35 cellular contexts compared by ENCODE assay signal in the genomic region with DNA sequence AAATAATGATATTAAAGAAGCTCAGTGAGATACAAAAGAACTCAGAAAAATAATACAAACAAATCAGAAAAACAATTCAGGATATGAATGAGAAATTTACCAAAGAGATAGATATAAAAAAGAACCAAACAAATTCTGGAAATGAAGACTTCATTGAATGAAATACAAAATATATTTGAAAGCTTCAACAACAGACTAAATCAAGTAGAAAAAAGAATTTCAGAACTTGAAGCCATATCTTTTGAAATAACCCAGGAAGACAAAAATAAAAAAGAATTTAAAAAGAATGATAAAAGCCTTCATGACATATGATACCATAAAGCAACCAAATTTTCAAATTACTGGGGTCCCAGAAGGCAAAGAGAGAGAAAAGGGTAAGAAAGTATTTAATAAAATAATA. TPM values are rescaled to one million over a fixed set of nuclear protein-coding genes. Genes with fewer than 3 reads are reported as not detected.
"Had no signal": no experiment of that assay in that cellular context is flagged by ENCODE, and none has a peak within 500 bp of the region (broad histone marks: within the 10 kb centered on the region; RNA-seq: fewer than 3 reads in every experiment).

No MANE protein-coding gene starts in this region.

- DNase-seq: cortex of kidney; effector CD8-positive, alpha-beta T cell; effector memory CD8-positive, alpha-beta T cell; endodermal cell; erythroblast; esophagus squamous epithelium; foreskin fibroblast; foreskin melanocyte; gastrocnemius medialis; glutamatergic neuron; head of caudate nucleus; heart right ventricle; hippocampal formation; left cardiac atrium; left lung; left ventricle myocardium superior; lower lobe of right lung; mesenchymal stem cell; mucosa of descending colon; naive B cell; naive thymus-derived CD8-positive, alpha-beta T cell had no signal

- ATAC-seq: effector memory CD8-positive, alpha-beta T cell; esophagus mucosa; gastrocnemius medialis; heart right ventricle; left cardiac atrium; left lung; left ventricle myocardium superior; lower lobe of right lung; mucosa of descending colon; naive thymus-derived CD8-positive, alpha-beta T cell had no signal

- H3K27ac Mint-ChIP-seq: dendritic cell treated with granulocyte-macrophage colony-stimulating factor and Interleukin-4, amounts not matched to agents 40 ng/mL and 50 ng/mL, for 4 days; effector memory CD8-positive, alpha-beta T cell; endodermal cell; mesothelial cell of epicardium; naive B cell; naive thymus-derived CD8-positive, alpha-beta T cell had no signal

- H3K4me3 ChIP-seq: esophagus squamous epithelium, gastrocnemius medialis, heart right ventricle, left lung, lower lobe of right lung, mucosa of descending colon had no signal

- H3K9me3 ChIP-seq: lower lobe of right lung had no signal

- H3K4me1 Mint-ChIP-seq: endodermal cell, mesothelial cell of epicardium had no signal

- H3K36me3 ChIP-seq: esophagus squamous epithelium, gastrocnemius medialis, heart right ventricle, left lung, lower lobe of right lung had no signal

- FAIRE-seq: endometrium, islet of Langerhans, keratinocyte had no signal

- H3K27ac ChIP-seq: epithelial cell of prostate, esophagus squamous epithelium, gastrocnemius medialis, heart right ventricle, left lung, lower lobe of right lung had no signal

- H3K4me1 ChIP-seq: gastrocnemius medialis, heart right ventricle, left lung had no signal

- H3K4me3 Mint-ChIP-seq: dendritic cell treated with granulocyte-macrophage colony-stimulating factor and Interleukin-4, amounts not matched to agents 40 ng/mL and 50 ng/mL, for 4 days; effector memory CD8-positive, alpha-beta T cell; endodermal cell; mesothelial cell of epicardium; naive B cell; naive thymus-derived CD8-positive, alpha-beta T cell had no signal

- H3K9me3 Mint-ChIP-seq: endodermal cell had no signal

RNA-seq across cellular contexts. Expression of a gene that starts 9.6 kb away (rescaled TPM):
- total RNA-seq: dermis microvascular lymphatic vessel endothelial cell; endodermal cell; esophagus mucosa; esophagus squamous epithelium; gastrocnemius medialis; glomerular endothelial cell; heart right ventricle; kidney epithelial cell; left cardiac atrium; left lung; left ventricle myocardium superior; lower leg skin; lower lobe of right lung; lung microvascular endothelial cell; mesenteric fat pad; mesothelial cell of epicardium; mucosa of descending colon; myocyte; naive thymus-derived CD8-positive, alpha-beta T cell had no signal
- polyA plus RNA-seq: heart right ventricle; keratinocyte; naive thymus-derived CD8-positive, alpha-beta T cell had no signal

RNA-seq across cellular contexts. Expression of a gene that starts 50.4 kb away (rescaled TPM):
- total RNA-seq: dermis microvascular lymphatic vessel endothelial cell; endodermal cell; esophagus mucosa; esophagus squamous epithelium; gastrocnemius medialis; glomerular endothelial cell; kidney epithelial cell; left cardiac atrium; left lung; left ventricle myocardium superior; lower leg skin; lower lobe of right lung; lung microvascular endothelial cell; mesenteric fat pad; mesothelial cell of epicardium; myocyte; naive thymus-derived CD8-positive, alpha-beta T cell had no signal
- polyA plus RNA-seq: heart right ventricle; keratinocyte; naive thymus-derived CD8-positive, alpha-beta T cell had no signal
